1 cellular context compared by ENCODE assay signal in genomic region chr16:75317101-75317522, GRCh38.
TF ChIP-seq lines count a peak whose summit lies in the region.

No MANE protein-coding gene starts in this region.

TF ChIP-seq in K562, 482 proteins besides CTCF, POLR2A, EP300 and RAD21 (continued from another document):
- TF ChIP-seq NKRF (IDR thresholded peaks at IDR 0.05; ENCODE audit: borderline replicate concordance) (no peak), KLF16 (IDR thresholded peaks at IDR 0.05) (no peak), BACH1 (tag; IDR thresholded peaks at IDR 0.05) (no peak), NCOA4 (IDR thresholded peaks at IDR 0.05; ENCODE audit: partially characterized antibody) (no peak), ZNF398 (CRISPR knock-in tag; IDR thresholded peaks at IDR 0.05) (no peak), ZNF445 (CRISPR knock-in tag; IDR thresholded peaks at IDR 0.05; ENCODE audit: low read depth) (no peak), ELF4 (CRISPR knock-in tag; IDR thresholded peaks at IDR 0.05) (no peak), MYC (IDR thresholded peaks at IDR 0.05; ENCODE audit: low read depth, low read length) (no peak), MYC (CRISPR knock-in tag; IDR thresholded peaks at IDR 0.05; ENCODE audit: borderline replicate concordance, low read depth) (no peak), RBM34 (IDR thresholded peaks at IDR 0.05; ENCODE audit: borderline replicate concordance, insufficient read depth, low read length) (no peak), ZNF324 (CRISPR knock-in tag; IDR thresholded peaks at IDR 0.05) (no peak), MITF (IDR thresholded peaks at IDR 0.05) (no peak), FOXJ3 (CRISPR knock-in tag; IDR thresholded peaks at IDR 0.05) (no peak), SIX5 (IDR thresholded peaks at IDR 0.05; ENCODE audit: borderline replicate concordance in 1 of 2, insufficient read depth in 1 of 2, low read depth in 1 of 2, low read length in 2 of 2) (no peak), ZNF586 (CRISPR knock-in tag; conservative IDR thresholded peaks at IDR 0.05) (no peak), ERF (CRISPR knock-in tag; IDR thresholded peaks at IDR 0.05) (no peak), SPI1 (IDR thresholded peaks at IDR 0.05; ENCODE audit: borderline replicate concordance, low read depth, low read length) (peak; percentile 19; the same call in 1 of the 2 replicates), KHSRP (IDR thresholded peaks at IDR 0.05) (no peak), CXXC5 (CRISPR knock-in tag; IDR thresholded peaks at IDR 0.05) (no peak), MBD2 (IDR thresholded peaks at IDR 0.05; ENCODE audit: borderline replicate concordance, low read depth) (no peak), NR1H2 (CRISPR knock-in tag; IDR thresholded peaks at IDR 0.05) (no peak), HDGF (IDR thresholded peaks at IDR 0.05) (no peak), E2F8 (IDR thresholded peaks at IDR 0.05; ENCODE audit: low read depth, partially characterized antibody) (no peak), DLX4 (CRISPR knock-in tag; IDR thresholded peaks at IDR 0.05) (no peak), ZNF551 (CRISPR knock-in tag; IDR thresholded peaks at IDR 0.05) (no peak)
